Comparison of ENCODE assay signal across 8 cellular contexts in genomic region chr3:83523470-83524073, GRCh38.
A peak's percentile ranks its signal among the peaks of the same experiment; 100 is the strongest.
DNase-seq lines count a peak whose midpoint lies in the region; ATAC-seq, FAIRE-seq and TF ChIP-seq lines count a peak whose summit lies in the region.

No MANE protein-coding gene starts in this region.

- SMC1A ChIA-PET in GM12878 (lab: Charles Lee; ENCODE audit: uncharacterized antibody, unreplicated experiment), result no interaction called here

- no peak overlapping the region for H3K4me2 ChIP-seq in GM12878 (ENCODE audit: control insufficient read depth, insufficient read depth)

- no peak overlapping the region for H3K27ac ChIP-seq in GM12878 (ENCODE audit: control insufficient read depth, insufficient read depth)

- no peaks in the 10 kb centered on the region for H3K9me3 ChIP-seq in GM12878 (replicated peaks; ENCODE audit: control insufficient read depth, insufficient read depth, low read length)

- no peak overlapping the region for H3K4me3 ChIP-seq in GM12878

- intact Hi-C loops in GM12878 (cut with micrococcal nuclease; ENCODE audit: unreplicated experiment), result loop anchor here (5.0 to 10.0 kb wide), 5 partner anchors 889 to 1941 kb away; no protein-coding TSS in a partner anchor

- no peaks in the 10 kb centered on the region for H4K20me1 ChIP-seq in GM12878 (ENCODE audit: control insufficient read depth, insufficient read depth)

- 14% methylated on average over 7 of the region's 7 CpGs for WGBS in GM12878 (ENCODE audit: insufficient coverage, insufficient replicate concordance, low lambda C conversion rate, missing lambda C conversion rate)

- RAD21 ChIA-PET in GM12878 (lab: Charles Lee; ENCODE audit: unreplicated experiment), result no interaction called here

- TF ChIP-seq CTCF in GM12878 (IDR thresholded peaks at IDR 0.05 in 2 of 3, conservative IDR thresholded peaks at IDR 0.05 in 1 of 3; ENCODE audit: control insufficient read depth in 2 of 3, extremely low read depth in 1 of 3, insufficient read depth in 1 of 3, low read depth in 3 of 3, low read length in 3 of 3), result peak; percentile 56 to 78 (median 65)

- TF ChIP-seq POLR2A in GM12878 (IDR thresholded peaks at IDR 0.05; ENCODE audit: low read depth, low read length), result no peak

- peak; percentile 79 for TF ChIP-seq RAD21 in GM12878 (IDR thresholded peaks at IDR 0.05; ENCODE audit: insufficient read depth, low read depth, low read length)

- in situ Hi-C loops in ACHN (cut with HindIII; ENCODE audit: low pct_ligation_motif_present, low pct_unique_long_range_greater_than_20kb, low sequenced_read_pairs) (no loop called here), GM12878 (cut with MboI) (no loop called here)

- no peaks in the 10 kb centered on the region for H3K36me3 ChIP-seq in GM12878 (ENCODE audit: control insufficient read depth in 2 of 2, insufficient read depth in 2 of 2, low read length in 1 of 2)

- no peak overlapping the region for H3K9ac ChIP-seq in GM12878 (ENCODE audit: control insufficient read depth, insufficient read depth, low read length)

- CTCF ChIA-PET in GM12878 (lab: Yijun Ruan, JAX), result interaction anchor here (1.4 kb wide), 1 partner anchor 1027 kb away, joined by 3 read pairs; no protein-coding TSS in a partner anchor

- POLR2A ChIA-PET in GM12878 (lab: Charles Lee), result no interaction called here

- no peaks in the 10 kb centered on the region for H3K27me3 ChIP-seq in GM12878 (replicated peaks in 1 of 2; ENCODE audit: control insufficient read depth in 2 of 2, insufficient read depth in 2 of 2, low read length in 1 of 2)

- H2AFZ ChIP-seq in GM12878 (ENCODE audit: control insufficient read depth, low read depth, low read length), result no peak overlapping the region

- no peaks in the 10 kb centered on the region for H3K79me2 ChIP-seq in GM12878 (ENCODE audit: control insufficient read depth, insufficient read depth, low read length)

- peak; percentile 99 for ATAC-seq in GM18868 (IDR thresholded peaks at IDR 0.05; ENCODE audit: unreplicated experiment)
- ATAC-seq in HG03108 (IDR thresholded peaks at IDR 0.05; ENCODE audit: unreplicated experiment), result peak; percentile 64
- peak; percentile 98 for ATAC-seq in GM12878

- no peak for TF ChIP-seq EP300 in GM12878 (IDR thresholded peaks at IDR 0.05; ENCODE audit: borderline replicate concordance in 1 of 2, control insufficient read depth in 1 of 2, low read depth in 2 of 2, low read length in 2 of 2)

- H3K4me1 ChIP-seq in GM12878 (ENCODE audit: control insufficient read depth, insufficient read depth, low read length), result no peaks in the 10 kb centered on the region

- DNase-seq in ACHN, result peak; percentile 67
- peak; percentile 58 for DNase-seq in NCI-H345 (lab: John Stamatoyannopoulos, UW)
- peak; percentile 11 for DNase-seq in GM12878 (ENCODE audit: low read depth, low spot score)
- peak; percentile 85 for DNase-seq in islet precursor cell
- DNase-seq in DMS79 (lab: John Stamatoyannopoulos, UW), result no peak
- no peak for DNase-seq in effector CD8-positive, alpha-beta T cell (lab: John Stamatoyannopoulos, UW)

- FAIRE-seq in GM12878 (lab: Jason Lieb, UNC), result peak; percentile 73

- BruUV-seq in GM12878 (replicated peaks; lab: Mats Ljungman, UMichigan), result no TSS peak

TF ChIP-seq in GM12878, 131 proteins besides CTCF, POLR2A, EP300 and RAD21:
- TF ChIP-seq USF1 (IDR thresholded peaks at IDR 0.05; ENCODE audit: borderline replicate concordance, extremely low read length, insufficient read depth, low read depth, low read length) (no peak), SMC3 (IDR thresholded peaks at IDR 0.05; ENCODE audit: borderline replicate concordance, low read length) (peak; percentile 37; the same call in 1 of the 2 replicates)

Comparison
In these comparisons a context has a peak if more than half of its experiments do, and no peak if none do; other contexts are left out.
1. DNase-seq: peak in ACHN (single experiment), NCI-H345 (single experiment), GM12878 (single experiment) and islet precursor cell (single experiment); none in DMS79 (single experiment) and effector CD8-positive, alpha-beta T cell (single experiment).
2. Peak in every context shown above with its lines, with median percentiles within 50 percentile points of each other: ATAC-seq.